In the genomic region with DNA sequence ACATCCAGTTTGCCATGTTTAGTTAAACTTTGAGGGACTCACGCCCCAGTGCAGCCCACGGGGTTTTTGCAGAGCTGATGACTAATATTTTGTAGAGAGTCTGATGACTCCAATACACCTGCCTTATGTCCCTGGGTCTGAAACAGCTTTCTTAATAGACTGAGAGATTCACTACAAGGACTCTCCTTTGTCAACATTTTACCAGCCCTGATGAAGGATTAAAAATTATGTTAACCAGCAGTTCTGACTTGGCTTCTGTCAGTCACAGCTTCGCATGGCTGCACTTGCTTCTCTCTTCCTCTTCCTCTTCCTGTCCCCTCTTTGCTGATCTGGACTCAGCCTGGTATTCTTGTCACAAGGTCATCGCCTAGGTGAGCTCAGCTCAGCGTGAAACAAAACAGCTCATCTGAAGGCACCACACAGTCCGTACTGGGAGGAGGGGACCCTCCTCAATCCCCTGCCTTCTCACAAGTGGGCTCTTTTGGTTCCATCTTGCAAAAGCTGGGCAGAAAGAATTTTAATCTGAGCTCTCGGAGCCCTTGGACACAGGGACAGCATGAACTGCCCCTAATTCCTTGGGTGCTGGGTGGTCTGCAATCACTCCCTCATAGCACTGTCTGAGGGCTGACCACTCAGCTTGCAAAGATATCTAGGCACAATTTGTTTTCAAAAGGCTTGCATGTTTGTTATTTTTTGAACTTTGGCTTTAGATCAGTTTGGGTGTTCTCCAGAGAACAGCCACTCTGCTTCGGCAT, we compare ENCODE assay signal across 8 cellular contexts. TPM values are rescaled to one million over a fixed set of nuclear protein-coding genes. Genes with fewer than 3 reads are reported as not detected.
DNase-seq lines count a peak whose midpoint lies in the region; ATAC-seq and TF ChIP-seq lines count a peak whose summit lies in the region.

No MANE protein-coding gene starts in this region.

- H3K4me1 Mint-ChIP-seq in T-cell = peaks cover 38 to 52% (median 51%) of the 10 kb centered on the region in 3 donors
- peaks cover 18% of the 10 kb centered on the region for H3K4me1 Mint-ChIP-seq in type B pancreatic cell (ENCODE audit: unreplicated experiment)

- TF ChIP-seq CTCF in right lobe of liver (IDR thresholded peaks at IDR 0.05) = no peak
- no peak for TF ChIP-seq CTCF in type B pancreatic cell (conservative IDR thresholded peaks at IDR 0.05)

- H3K4me3 ChIP-seq in right lobe of liver = no peak overlapping the region

- H3K4me1 ChIP-seq in right lobe of liver = peaks cover 0 to 27% (median 6%) of the 10 kb centered on the region in 4 donors

- H3K9me3 Mint-ChIP-seq in T-cell (no peaks in the 10 kb centered on the region), type B pancreatic cell (no peaks in the 10 kb centered on the region)

- WGBS in right lobe of liver (ENCODE audit: insufficient coverage, low coverage, low lambda C conversion rate, missing lambda C conversion rate) = 58% methylated on average over 6 of the region's 8 CpGs

- H3K4me3 Mint-ChIP-seq in T-cell = peak overlapping the region in 1 of 3 donors; percentile 57
- no peak overlapping the region for H3K4me3 Mint-ChIP-seq in type B pancreatic cell

- H3K9me3 ChIP-seq in right lobe of liver = no peaks in the 10 kb centered on the region

- POLR2A ChIA-PET in T-cell (lab: Charles Lee) = interaction anchor here in 1 of 2 donors (0.6 kb wide), 1 partner anchor 838 kb away, joined by 3 read pairs; no protein-coding TSS in a partner anchor

- H3K27me3 ChIP-seq in right lobe of liver = no peaks in the 10 kb centered on the region

- ATAC-seq in left ventricle myocardium superior (peak; percentile 18), Right ventricle myocardium inferior (no peak), HG03039 (IDR thresholded peaks at IDR 0.05; ENCODE audit: unreplicated experiment) (peak; percentile 44), T-cell (replicated peaks in 1 of 4) (peak in 3 of 4 experiments; percentile 57 to 65 (median 61)), right lobe of liver (peak; percentile 17 to 66 (median 54))

- no peaks in the 10 kb centered on the region for H3K36me3 ChIP-seq in right lobe of liver

- CTCF ChIA-PET in T-cell (lab: Charles Lee) = interaction anchor here (0.8 to 1.6 kb wide), 3 partner anchors 11 to 135 kb away, joined by 3 to 4 read pairs (median 4); no protein-coding TSS in a partner anchor

- H3K27ac Mint-ChIP-seq in T-cell (peak overlapping the region; percentile 79 to 84), type B pancreatic cell (no peak overlapping the region)

- no peak for DNase-seq in left ventricle myocardium superior
- DNase-seq in Right ventricle myocardium inferior (ENCODE audit: missing footprints) = no peak
- DNase-seq in T-cell = peak in 1 of 34 experiments; percentile 4
- DNase-seq in right lobe of liver = no peak
- no peak for DNase-seq in type B pancreatic cell (ENCODE audit: extremely low spot score, unreplicated experiment)
- no peak for DNase-seq in COLO829 (ENCODE audit: low spot score)
- no peak for DNase-seq in NCI-H1105 treated with DMSO at 0.1 percent for 48 hours (lab: John Stamatoyannopoulos, UW)

- H3K36me3 Mint-ChIP-seq in T-cell (no peaks in the 10 kb centered on the region), type B pancreatic cell (no peaks in the 10 kb centered on the region)

- no peaks in the 10 kb centered on the region for H3K27me3 Mint-ChIP-seq in T-cell
- H3K27me3 Mint-ChIP-seq in type B pancreatic cell = peaks cover 3% of the 10 kb centered on the region

- intact Hi-C loops in left ventricle myocardium superior (cut with micrococcal nuclease) = no loop called here
- intact Hi-C loops in Right ventricle myocardium inferior (cut with DNase I) = no loop called here
- intact Hi-C loops in right lobe of liver (cut with DNase I) = no loop called here

- TF ChIP-seq POLR2A in right lobe of liver (IDR thresholded peaks at IDR 0.05) = no peak

- no peak overlapping the region for H3K27ac ChIP-seq in right lobe of liver

RNA-seq across cellular contexts. Expression of gene POU2AF1, which starts 38.1 kb away (rescaled TPM):
- 0.62 TPM for total RNA-seq in left ventricle myocardium superior
- total RNA-seq in Right ventricle myocardium inferior = 0.24 TPM
- total RNA-seq in T-cell = 1 to 10 TPM; 3.4 to 9.3 (median 4.3) TPM
- 1 to 10 TPM in 2 of 6 experiments, under 1 TPM in 4; 0.06 to 2.4 (median 0.63) TPM for total RNA-seq in right lobe of liver
- total RNA-seq in type B pancreatic cell (ENCODE audit: low replicate concordance) = 0.24 and 0.26 TPM in 2 replicates
